In the genomic region with DNA sequence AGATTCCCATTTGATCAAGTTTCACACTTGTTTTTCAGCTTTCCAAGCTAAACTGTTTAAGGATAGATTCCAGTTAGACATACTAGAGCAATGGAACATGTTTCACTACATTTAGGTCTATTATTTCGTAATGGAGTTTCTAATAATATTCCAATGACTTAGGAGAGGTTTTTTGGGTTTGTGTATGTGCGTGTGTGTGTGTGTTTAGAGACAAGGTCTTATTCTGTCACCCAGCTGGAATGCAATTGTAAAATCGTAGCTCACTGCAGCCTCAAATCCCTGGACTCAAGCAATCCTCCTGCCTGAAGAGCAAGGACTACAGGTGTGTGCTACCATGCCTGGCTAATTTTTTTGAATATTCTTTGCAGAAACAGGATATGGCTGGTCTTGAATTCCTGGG, we compare ENCODE assay signal across 24 cellular contexts.
DNase-seq lines count a peak whose midpoint lies in the region; ATAC-seq and TF ChIP-seq lines count a peak whose summit lies in the region.
"Had no signal": no experiment of that assay in that cellular context is flagged by ENCODE, and none has a peak within 500 bp of the region (broad histone marks: within the 10 kb centered on the region; RNA-seq: fewer than 3 reads in every experiment).

No MANE protein-coding gene starts in this region.

- TF ChIP-seq CTCF in cardiac fibroblast (IDR thresholded peaks at IDR 0.05; ENCODE audit: low read depth, low read length) (no peak), fibroblast of pulmonary artery (IDR thresholded peaks at IDR 0.05; ENCODE audit: low read length, missing control alignments) (no peak), neural cell (IDR thresholded peaks at IDR 0.05; ENCODE audit: poor library complexity, severe bottlenecking) (no peak)

- no peak overlapping the region for H3K4me2 ChIP-seq in neural cell (ENCODE audit: low read length)
- H3K4me2 ChIP-seq: BLaER1, GM23338, KMS-11 had no signal

- H3K4me1 Mint-ChIP-seq in naive thymus-derived CD8-positive, alpha-beta T cell = no peaks in the 10 kb centered on the region
- H3K4me1 Mint-ChIP-seq: CD4-positive, alpha-beta memory T cell had no signal

- H3K27me3 ChIP-seq in neural cell (ENCODE audit: insufficient read depth, low read depth, low read length) = no peaks in the 10 kb centered on the region
- H3K27me3 ChIP-seq: BLaER1 had no signal

- H4K20me1 ChIP-seq in neural cell (ENCODE audit: insufficient read depth) = no peaks in the 10 kb centered on the region
- H4K20me1 ChIP-seq: BLaER1 had no signal

- H3K4me3 ChIP-seq in cardiac fibroblast (replicated peaks in 1 of 2; ENCODE audit: low read depth in 2 of 2, low read length in 2 of 2) = no peak overlapping the region
- H3K4me3 ChIP-seq in fibroblast of pulmonary artery (replicated peaks; ENCODE audit: low read depth, low read length) = no peak overlapping the region
- no peak overlapping the region for H3K4me3 ChIP-seq in neural cell (ENCODE audit: low read length)
- H3K4me3 ChIP-seq: BLaER1, GM12878, GM23338, SK-N-MC had no signal

- POLR2A ChIA-PET in naive thymus-derived CD8-positive, alpha-beta T cell (lab: Charles Lee) = no interaction called here

- peaks cover 0 to 16% (median 6%) of the 10 kb centered on the region in 9 donors for H3K9me3 Mint-ChIP-seq in naive thymus-derived CD8-positive, alpha-beta T cell

- ATAC-seq in naive thymus-derived CD8-positive, alpha-beta T cell = no peak
- ATAC-seq: GM12878, GM23338 had no signal

- H3K79me2 ChIP-seq in neural cell (replicated peaks; ENCODE audit: insufficient read depth, low read length) = no peaks in the 10 kb centered on the region

- H3K27ac Mint-ChIP-seq in naive thymus-derived CD8-positive, alpha-beta T cell = no peak overlapping the region
- H3K27ac Mint-ChIP-seq: CD4-positive, alpha-beta memory T cell; GM23338 had no signal

- H3F3A ChIP-seq in neural cell (ENCODE audit: insufficient read depth, low read length, poor library complexity, severe bottlenecking) = peaks cover 5% of the 10 kb centered on the region

- peak overlapping the region; percentile 67 for H3K27ac ChIP-seq in neural cell (ENCODE audit: low read length)
- H3K27ac ChIP-seq: 22Rv1, BLaER1, KMS-11, SK-N-MC had no signal

- H3K9ac ChIP-seq in neural cell (ENCODE audit: low read length) = peak overlapping the region; percentile 7
- H3K9ac ChIP-seq: BLaER1, KMS-11 had no signal

- no peaks in the 10 kb centered on the region for H3K36me3 ChIP-seq in neural cell (ENCODE audit: insufficient read depth, low read length)
- H3K36me3 ChIP-seq: BLaER1 had no signal

- H3K36me3 Mint-ChIP-seq in naive thymus-derived CD8-positive, alpha-beta T cell = peaks cover 0 to 10% (median 8%) of the 10 kb centered on the region in 3 donors
- H3K36me3 Mint-ChIP-seq: CD4-positive, alpha-beta memory T cell had no signal

- no peaks in the 10 kb centered on the region for H3K9me3 ChIP-seq in neural cell (ENCODE audit: low read length)
- H3K9me3 ChIP-seq: BLaER1 had no signal

- DNase-seq in NCI-H2107 treated with DMSO at 0.1 percent for 48 hours (lab: John Stamatoyannopoulos, UW; ENCODE audit: unreplicated experiment) = peak; percentile 16
- no peak for DNase-seq in NCI-H2107 (lab: John Stamatoyannopoulos, UW)
- peak; percentile 7 to 46 for DNase-seq in cardiac fibroblast (ENCODE audit: low read depth in 2 of 2)
- DNase-seq in fibroblast of pulmonary artery (ENCODE audit: low read depth) = peak; percentile 10
- DNase-seq in naive thymus-derived CD8-positive, alpha-beta T cell = no peak
- no peak for DNase-seq in Kasumi-1 (lab: John Stamatoyannopoulos, UW)
- DNase-seq in NCI-H82 treated with DMSO at 0.1 percent for 48 hours (lab: John Stamatoyannopoulos, UW; ENCODE audit: unreplicated experiment) = no peak
- DNase-seq: CD4-positive, alpha-beta memory T cell; DMS153; EL; NCI-H1417 treated with DMSO at 0.1 percent for 48 hours; NCI-H1930; NCI-H2171 treated with DMSO at 0.1 percent for 48 hours; NCI-H446; NCI-H69; OCI-M1; Right ventricle myocardium superior had no signal

- H3K4me3 Mint-ChIP-seq in naive thymus-derived CD8-positive, alpha-beta T cell = no peak overlapping the region
- H3K4me3 Mint-ChIP-seq: CD4-positive, alpha-beta memory T cell; GM23338 had no signal

- no peak overlapping the region for H2AFZ ChIP-seq in neural cell (ENCODE audit: low read depth, low read length)
- H2AFZ ChIP-seq: GM23338 had no signal

- no peak for TF ChIP-seq EP300 in neural cell (conservative IDR thresholded peaks at IDR 0.05; ENCODE audit: poor library complexity, severe bottlenecking)

- H3K27me3 Mint-ChIP-seq in naive thymus-derived CD8-positive, alpha-beta T cell = no peaks in the 10 kb centered on the region
- H3K27me3 Mint-ChIP-seq: CD4-positive, alpha-beta memory T cell had no signal

- no peak for TF ChIP-seq RAD21 in neural cell (conservative IDR thresholded peaks at IDR 0.05)

- H3K9me2 ChIP-seq in neural cell (ENCODE audit: insufficient read depth, low read length) = no peaks in the 10 kb centered on the region

TF ChIP-seq in neural cell, 6 proteins besides CTCF, POLR2A, EP300 and RAD21:
- TF ChIP-seq, protein P1, sequence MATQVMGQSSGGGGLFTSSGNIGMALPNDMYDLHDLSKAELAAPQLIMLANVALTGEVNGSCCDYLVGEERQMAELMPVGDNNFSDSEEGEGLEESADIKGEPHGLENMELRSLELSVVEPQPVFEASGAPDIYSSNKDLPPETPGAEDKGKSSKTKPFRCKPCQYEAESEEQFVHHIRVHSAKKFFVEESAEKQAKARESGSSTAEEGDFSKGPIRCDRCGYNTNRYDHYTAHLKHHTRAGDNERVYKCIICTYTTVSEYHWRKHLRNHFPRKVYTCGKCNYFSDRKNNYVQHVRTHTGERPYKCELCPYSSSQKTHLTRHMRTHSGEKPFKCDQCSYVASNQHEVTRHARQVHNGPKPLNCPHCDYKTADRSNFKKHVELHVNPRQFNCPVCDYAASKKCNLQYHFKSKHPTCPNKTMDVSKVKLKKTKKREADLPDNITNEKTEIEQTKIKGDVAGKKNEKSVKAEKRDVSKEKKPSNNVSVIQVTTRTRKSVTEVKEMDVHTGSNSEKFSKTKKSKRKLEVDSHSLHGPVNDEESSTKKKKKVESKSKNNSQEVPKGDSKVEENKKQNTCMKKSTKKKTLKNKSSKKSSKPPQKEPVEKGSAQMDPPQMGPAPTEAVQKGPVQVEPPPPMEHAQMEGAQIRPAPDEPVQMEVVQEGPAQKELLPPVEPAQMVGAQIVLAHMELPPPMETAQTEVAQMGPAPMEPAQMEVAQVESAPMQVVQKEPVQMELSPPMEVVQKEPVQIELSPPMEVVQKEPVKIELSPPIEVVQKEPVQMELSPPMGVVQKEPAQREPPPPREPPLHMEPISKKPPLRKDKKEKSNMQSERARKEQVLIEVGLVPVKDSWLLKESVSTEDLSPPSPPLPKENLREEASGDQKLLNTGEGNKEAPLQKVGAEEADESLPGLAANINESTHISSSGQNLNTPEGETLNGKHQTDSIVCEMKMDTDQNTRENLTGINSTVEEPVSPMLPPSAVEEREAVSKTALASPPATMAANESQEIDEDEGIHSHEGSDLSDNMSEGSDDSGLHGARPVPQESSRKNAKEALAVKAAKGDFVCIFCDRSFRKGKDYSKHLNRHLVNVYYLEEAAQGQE (IDR thresholded peaks at IDR 0.05; ENCODE audit: borderline replicate concordance) = no peak
- no peak for TF ChIP-seq SMC3 (conservative IDR thresholded peaks at IDR 0.05; ENCODE audit: poor library complexity)
- no peak for TF ChIP-seq EZH2 (IDR thresholded peaks at IDR 0.05; ENCODE audit: borderline replicate concordance, insufficient read depth, low read length, poor library complexity, severe bottlenecking)
- TF ChIP-seq POLR2AphosphoS5 (IDR thresholded peaks at IDR 0.05) = no peak
- no peak for TF ChIP-seq MXI1 (conservative IDR thresholded peaks at IDR 0.05; ENCODE audit: poor library complexity, severe bottlenecking)
- TF ChIP-seq TAF1 (IDR thresholded peaks at IDR 0.05; ENCODE audit: low read depth) = no peak

Comparison
In these comparisons a context has a peak if more than half of its experiments do, and no peak if none do; other contexts are left out.
1. DNase-seq: peak in NCI-H2107 treated with DMSO at 0.1 percent for 48 hours (single experiment), cardiac fibroblast (2 of 2) and fibroblast of pulmonary artery (single experiment); none in NCI-H2107 (single experiment), naive thymus-derived CD8-positive, alpha-beta T cell (0 of 10), Kasumi-1 (0 of 2) and NCI-H82 treated with DMSO at 0.1 percent for 48 hours (single experiment).